1 cellular context compared by ENCODE assay signal in genomic region chr2:105398522-105399206, GRCh38.
TF ChIP-seq lines count a peak whose summit lies in the region.

Gene FHL2, minus strand, starts transcription at chr2:105399051. Its CDS starts 12,535 bp downstream, at chr2:105386516.

TF ChIP-seq in HEK293, 187 proteins besides CTCF, POLR2A, EP300 and RAD21 (continued from another document):
- TF ChIP-seq PRDM2 (tag by site-specific recombination; IDR thresholded peaks at IDR 0.05; ENCODE audit: borderline replicate concordance) (no peak), ZFHX2 (tag by site-specific recombination; conservative IDR thresholded peaks at IDR 0.05) (no peak; the same call in 1 of the 2 replicates), KLF7 (tag by site-specific recombination; IDR thresholded peaks at IDR 0.05; ENCODE audit: borderline replicate concordance) (no peak), IKZF3 (tag by site-specific recombination; IDR thresholded peaks at IDR 0.05) (no peak), KLF17 (tag by site-specific recombination; IDR thresholded peaks at IDR 0.05) (no peak), ZNF24 (tag by site-specific recombination; IDR thresholded peaks at IDR 0.05) (no peak), ZSCAN23 (tag by site-specific recombination; IDR thresholded peaks at IDR 0.05) (no peak), ZNF423 (tag by site-specific recombination; IDR thresholded peaks at IDR 0.05) (no peak), ZBTB48 (tag by site-specific recombination; IDR thresholded peaks at IDR 0.05) (peak; percentile 52; the same call in 1 of the 2 replicates), OSR2 (tag by site-specific recombination; IDR thresholded peaks at IDR 0.05) (no peak), PRDM10 (tag by site-specific recombination; IDR thresholded peaks at IDR 0.05) (peak; percentile 73), ZBTB8A (tag by site-specific recombination; IDR thresholded peaks at IDR 0.05) (peak; percentile 61; the same call in 1 of the 2 replicates), PRDM4 (tag by site-specific recombination; IDR thresholded peaks at IDR 0.05) (no peak), INSM2 (tag by site-specific recombination; IDR thresholded peaks at IDR 0.05) (no peak), SALL2 (tag by site-specific recombination; IDR thresholded peaks at IDR 0.05; ENCODE audit: borderline replicate concordance) (no peak), ZBTB7A (tag by site-specific recombination; IDR thresholded peaks at IDR 0.05; ENCODE audit: low read depth) (0 out of 2 replicates have a peak, but pooled peaks have one; percentile 21)
